ENCODE assay signal across 8 cellular contexts in genomic region chr17:68263111-68263681, GRCh38. TPM values are rescaled to one million over a fixed set of nuclear protein-coding genes. Genes with fewer than 3 reads are reported as not detected.
A peak's percentile ranks its signal among the peaks of the same experiment; 100 is the strongest.
DNase-seq lines count a peak whose midpoint lies in the region; ATAC-seq, FAIRE-seq and TF ChIP-seq lines count a peak whose summit lies in the region.
"Not testable (repeated sequence)": the region's sequence is repeated elsewhere in the genome, so short reads cannot be mapped to it uniquely, and the experiment has no call there.

No MANE protein-coding gene starts in this region.

- H3K27me3 Mint-ChIP-seq in activated CD4-positive, alpha-beta T cell treated with anti-CD3 and anti-CD28 coated beads for 36 hours; endothelial cell (ENCODE audit: unreplicated experiment): not testable (repeated sequence)

- intact Hi-C loops in activated CD4-positive, alpha-beta T cell treated with anti-CD3 and anti-CD28 coated beads for 36 hours (cut with DNase I, micrococcal nuclease), result loop anchor here (1.0 to 5.0 kb wide), 3 partner anchors 173 to 494 kb away; no protein-coding TSS in a partner anchor

- peak; percentile 86 to 87 for TF ChIP-seq RAD21 in liver (IDR thresholded peaks at IDR 0.05)

- not testable (repeated sequence) for H3K4me3 Mint-ChIP-seq in activated CD4-positive, alpha-beta T cell treated with anti-CD3 and anti-CD28 coated beads for 36 hours; endothelial cell (ENCODE audit: unreplicated experiment)

- H3K9me3 Mint-ChIP-seq in activated CD4-positive, alpha-beta T cell treated with anti-CD3 and anti-CD28 coated beads for 36 hours (ENCODE audit: low read depth); endothelial cell (ENCODE audit: unreplicated experiment): not testable (repeated sequence)

- H3K4me1 ChIP-seq in liver (ENCODE audit: control insufficient read depth in 4 of 4, insufficient read depth in 4 of 4, low read length in 3 of 4), result peaks cover 5 to 17% (median 11%) of the 10 kb centered on the region in 4 donors

- POLR2A ChIA-PET in activated CD4-positive, alpha-beta T cell treated with anti-CD3 and anti-CD28 coated beads for 36 hours (lab: Charles Lee), result not testable (repeated sequence)

- H3K9ac ChIP-seq in liver (ENCODE audit: low read depth in 1 of 2, low read length in 2 of 2), result not testable (repeated sequence)

- 11% methylated on average over 9 of the region's 9 CpGs for WGBS in liver

- peak; percentile 91 for FAIRE-seq in HTR-8/SVneo (lab: Jason Lieb, UNC)

- not testable (repeated sequence) for H3K9me3 ChIP-seq in liver (ENCODE audit: control insufficient read depth in 4 of 4, low read length in 3 of 4)

- not testable (repeated sequence) for H3K36me3 ChIP-seq in liver (ENCODE audit: control insufficient read depth in 4 of 4, insufficient read depth in 3 of 4, low read depth in 1 of 4, low read length in 3 of 4)

- CTCF ChIA-PET in activated CD4-positive, alpha-beta T cell treated with anti-CD3 and anti-CD28 coated beads for 36 hours (lab: Charles Lee), result interaction anchor here (0.7 to 7.1 kb wide), 11 partner anchors 25 to 200 kb away, joined by 3 to 112 read pairs (median 8); partner anchors contain the start of gene WIPI1

- H3K4me1 Mint-ChIP-seq in activated CD4-positive, alpha-beta T cell treated with anti-CD3 and anti-CD28 coated beads for 36 hours, result peaks cover 27% of the 10 kb centered on the region
- H3K4me1 Mint-ChIP-seq in endothelial cell (ENCODE audit: unreplicated experiment), result not testable (repeated sequence)

- not testable (repeated sequence) for H3K4me3 ChIP-seq in liver (ENCODE audit: low read depth in 1 of 3, low read length in 3 of 3)

- TF ChIP-seq CTCF in endothelial cell (IDR thresholded peaks at IDR 0.05; ENCODE audit: unreplicated experiment), result peak; percentile 70
- peak; percentile 63 for TF ChIP-seq CTCF in liver (IDR thresholded peaks at IDR 0.05; ENCODE audit: low read depth, low read length, missing input control)

- H3K36me3 Mint-ChIP-seq in activated CD4-positive, alpha-beta T cell treated with anti-CD3 and anti-CD28 coated beads for 36 hours (ENCODE audit: low read depth); endothelial cell (ENCODE audit: low read depth, unreplicated experiment): not testable (repeated sequence)

- not testable (repeated sequence) for H3K27ac ChIP-seq in liver (ENCODE audit: low read depth in 1 of 2, low read length in 2 of 2)

- H3K27ac Mint-ChIP-seq in activated CD4-positive, alpha-beta T cell treated with anti-CD3 and anti-CD28 coated beads for 36 hours; endothelial cell (ENCODE audit: unreplicated experiment): not testable (repeated sequence)

- ATAC-seq in GM19452 (IDR thresholded peaks at IDR 0.05; ENCODE audit: unreplicated experiment), result peak; percentile 43
- peak; percentile 49 for ATAC-seq in activated CD4-positive, alpha-beta T cell treated with anti-CD3 and anti-CD28 coated beads for 36 hours

- DNase-seq in COLO668 (lab: John Stamatoyannopoulos, UW; ENCODE audit: unreplicated experiment) (peak; percentile 3), NCI-H748 (lab: John Stamatoyannopoulos, UW; ENCODE audit: unreplicated experiment) (peak; percentile 16)
- not testable (repeated sequence) for DNase-seq in HTR-8/SVneo (ENCODE audit: insufficient read length, low spot score); activated CD4-positive, alpha-beta T cell treated with anti-CD3 and anti-CD28 coated beads for 36 hours; endothelial cell (ENCODE audit: low spot score)
- peak; percentile 39 for DNase-seq in stimulated activated CD4-positive, alpha-beta T cell treated with anti-CD3 and anti-CD28 coated beads, Interleukin-4, amount 100 ng/mL, for 24 hours

- H3K27me3 ChIP-seq in liver (ENCODE audit: control insufficient read depth in 4 of 4, insufficient read depth in 4 of 4, low read length in 3 of 4), result not testable (repeated sequence)

RNA-seq across cellular contexts. Expression of gene AMZ2, which starts 15.4 kb away (rescaled TPM):
- total RNA-seq in activated CD4-positive, alpha-beta T cell treated with anti-CD3 and anti-CD28 coated beads for 36 hours, result 100 to 1,000 TPM; 119 to 150 TPM
- 70.3 TPM for total RNA-seq in endothelial cell (ENCODE audit: unreplicated experiment)
- total RNA-seq in liver, result 10 to 100 TPM; 11.6 to 15.5 TPM
- polyA plus RNA-seq in liver, result 10 to 100 TPM; 19.1 to 19.6 TPM

RNA-seq across cellular contexts. Expression of gene SLC16A6, which starts 27.7 kb away (rescaled TPM):
- total RNA-seq in activated CD4-positive, alpha-beta T cell treated with anti-CD3 and anti-CD28 coated beads for 36 hours, result 1 to 10 TPM; 2.9 to 3.2 TPM
- total RNA-seq in endothelial cell (ENCODE audit: unreplicated experiment) (2.4 TPM), liver (under 1 TPM; 0.89 to 0.92 TPM)
- polyA plus RNA-seq in liver, result under 1 TPM; 0.11 to 0.29 TPM

RNA-seq across cellular contexts. Expression of gene ARSG, which starts 28.1 kb away (rescaled TPM):
- 10 to 100 TPM in 1 of 2 experiments, 1 to 10 TPM in 1; 7.8 to 10.9 TPM for total RNA-seq in activated CD4-positive, alpha-beta T cell treated with anti-CD3 and anti-CD28 coated beads for 36 hours
- total RNA-seq in endothelial cell (ENCODE audit: unreplicated experiment) (9.8 TPM), liver (1 to 10 TPM; 1.9 to 5.4 TPM)
- polyA plus RNA-seq in liver, result 1 to 10 TPM; 1.5 to 2.7 TPM
